In genomic region chr1:111855260-111855659, GRCh38 we compare ENCODE assay signal across 31 cellular contexts.
"Had no signal": no experiment of that assay in that cellular context is flagged by ENCODE, and none has a peak within 500 bp of the region (broad histone marks: within the 10 kb centered on the region; RNA-seq: fewer than 3 reads in every experiment).

No MANE protein-coding gene starts in this region.

- H3K4me3 ChIP-seq: heart right ventricle, hepatocyte, left lung, lower lobe of right lung, neural progenitor cell, right atrium auricular region, right lobe of liver, smooth muscle cell, suprapubic skin, thoracic aorta, tibial artery, upper lobe of right lung had no signal

- H3K9me3 ChIP-seq: heart right ventricle, left lung, lower lobe of right lung, neutrophil, right atrium auricular region, right lobe of liver, suprapubic skin, thoracic aorta, tibial artery, upper lobe of right lung had no signal

- DNase-seq: heart right ventricle; immature natural killer cell; kidney; left colon; left lung; lower lobe of right lung; mammary epithelial cell; mesenchymal stem cell; naive B cell; natural killer cell; nephron progenitor cell; occipital lobe; right lobe of liver; stimulated activated CD4-positive, alpha-beta T cell treated with anti-CD3 and anti-CD28 coated beads, Interleukin-1b, Interleukin-23, amount 100 ng/mL, for 48 hours; stimulated activated CD4-positive, alpha-beta T cell treated with anti-CD3 and anti-CD28 coated beads, Interleukin-2, amount 100 ng/mL, for 48 hours; stimulated activated naive CD4-positive, alpha-beta T cell; tibial artery; trophoblast cell; upper lobe of right lung had no signal

- H3K4me1 Mint-ChIP-seq: immature natural killer cell; mesothelial cell of epicardium; naive B cell; natural killer cell; nephron progenitor cell; stimulated activated effector memory CD8-positive, alpha-beta T cell treated with anti-CD3 and anti-CD28 coated beads, Interleukin-12 subunit alpha, Interleukin-12 subunit beta, amount 100 ng/mL, for 72 hours had no signal

- H3K36me3 Mint-ChIP-seq: immature natural killer cell; mesothelial cell of epicardium; naive B cell; natural killer cell; neural progenitor cell; stimulated activated effector memory CD8-positive, alpha-beta T cell treated with anti-CD3 and anti-CD28 coated beads, Interleukin-12 subunit alpha, Interleukin-12 subunit beta, amount 100 ng/mL, for 72 hours had no signal

- ATAC-seq: heart right ventricle; left colon; left lung; lower lobe of right lung; natural killer cell; right lobe of liver; stimulated activated effector memory CD8-positive, alpha-beta T cell treated with anti-CD3 and anti-CD28 coated beads, Interleukin-12 subunit alpha, Interleukin-12 subunit beta, amount 100 ng/mL, for 72 hours; upper lobe of right lung had no signal

- H3K36me3 ChIP-seq: heart right ventricle, left lung, lower lobe of right lung, neural progenitor cell, neutrophil, right atrium auricular region, right lobe of liver, suprapubic skin, thoracic aorta, tibial artery, upper lobe of right lung had no signal

- H3K27ac Mint-ChIP-seq: immature natural killer cell; mesothelial cell of epicardium; naive B cell; natural killer cell; nephron progenitor cell; neural progenitor cell; progenitor cell of endocrine pancreas; stimulated activated effector memory CD8-positive, alpha-beta T cell treated with anti-CD3 and anti-CD28 coated beads, Interleukin-12 subunit alpha, Interleukin-12 subunit beta, amount 100 ng/mL, for 72 hours; stimulated activated naive CD8-positive, alpha-beta T cell treated with anti-CD3 and anti-CD28 coated beads, Interleukin-15, Interleukin-2, amounts not matched to agents 100 ng/mL and 50 ng/mL, for 24 hours had no signal

- H3K4me1 ChIP-seq: left lung, lower lobe of right lung, parathyroid adenoma, right lobe of liver, suprapubic skin, tibial artery, upper lobe of right lung had no signal

- H3K9me3 Mint-ChIP-seq: immature natural killer cell; mesothelial cell of epicardium; naive B cell; natural killer cell; nephron progenitor cell; neural progenitor cell; stimulated activated effector memory CD8-positive, alpha-beta T cell treated with anti-CD3 and anti-CD28 coated beads, Interleukin-12 subunit alpha, Interleukin-12 subunit beta, amount 100 ng/mL, for 72 hours; stimulated activated naive CD8-positive, alpha-beta T cell treated with anti-CD3 and anti-CD28 coated beads, Interleukin-15, Interleukin-2, amounts not matched to agents 100 ng/mL and 50 ng/mL, for 24 hours had no signal

- H3K27ac ChIP-seq: heart right ventricle, hepatocyte, left lung, lower lobe of right lung, neural progenitor cell, neutrophil, parathyroid adenoma, right lobe of liver, suprapubic skin, thoracic aorta, tibial artery, upper lobe of right lung had no signal

- H3K4me3 Mint-ChIP-seq: immature natural killer cell; mesothelial cell of epicardium; natural killer cell; nephron progenitor cell; neural progenitor cell; stimulated activated effector memory CD8-positive, alpha-beta T cell treated with anti-CD3 and anti-CD28 coated beads, Interleukin-12 subunit alpha, Interleukin-12 subunit beta, amount 100 ng/mL, for 72 hours; stimulated activated naive CD8-positive, alpha-beta T cell treated with anti-CD3 and anti-CD28 coated beads, Interleukin-15, Interleukin-2, amounts not matched to agents 100 ng/mL and 50 ng/mL, for 24 hours had no signal

- H3K27me3 ChIP-seq: neural progenitor cell, right atrium auricular region, right lobe of liver, upper lobe of right lung had no signal
